ENCODE assay signal across 8 cellular contexts in genomic region chr7:5177060-5177459, GRCh38. TPM values are rescaled to one million over a fixed set of nuclear protein-coding genes. Genes with fewer than 3 reads are reported as not detected.
DNase-seq lines count a peak whose midpoint lies in the region; ATAC-seq and TF ChIP-seq lines count a peak whose summit lies in the region.

No MANE protein-coding gene starts in this region.

- peak overlapping the region; percentile 60 for H3K4me2 ChIP-seq in PC-3 (ENCODE audit: low read length)

- no peaks in the 10 kb centered on the region for H3K27me3 ChIP-seq in PC-3 (ENCODE audit: low read length)

- intact Hi-C loops in PC-3 (cut with micrococcal nuclease): no loop called here

- no peak for TF ChIP-seq CTCF in PC-3 (conservative IDR thresholded peaks at IDR 0.05; ENCODE audit: low read depth, low read length)
- no peak for TF ChIP-seq CTCF in fibroblast of pulmonary artery (IDR thresholded peaks at IDR 0.05; ENCODE audit: low read length, missing control alignments)

- POLR2A ChIA-PET in PC-3 (lab: Charles Lee; ENCODE audit: unreplicated experiment): no interaction called here

- no TSS peak for BruUV-seq in PC-3 (replicated peaks; lab: Mats Ljungman, UMichigan)

- no peak overlapping the region for H3K9ac ChIP-seq in PC-3 (ENCODE audit: low read length)

- no peaks in the 10 kb centered on the region for H3K36me3 ChIP-seq in PC-3 (ENCODE audit: low read depth, low read length)

- no peaks in the 10 kb centered on the region for H3K9me3 ChIP-seq in PC-3 (ENCODE audit: low read length)

- H3K4me3 ChIP-seq in PC-3 (ENCODE audit: low read length): no peak overlapping the region
- no peak overlapping the region for H3K4me3 ChIP-seq in fibroblast of pulmonary artery (replicated peaks; ENCODE audit: low read depth, low read length)

- no peaks in the 10 kb centered on the region for H3K4me1 ChIP-seq in PC-3 (ENCODE audit: insufficient read depth, low read length)

- H3K79me2 ChIP-seq in PC-3 (ENCODE audit: low read length): no peaks in the 10 kb centered on the region

- CTCF ChIA-PET in PC-3 (lab: Charles Lee): no interaction called here

- no peaks in the 10 kb centered on the region for H3F3A ChIP-seq in PC-3 (ENCODE audit: low read length, unreplicated experiment)

- DNase-seq in GM03348 (ENCODE audit: low spot score) (peak; percentile 52), PC-3 (peak; percentile 60), fibroblast of pulmonary artery (ENCODE audit: low read depth) (peak; percentile 89), retina (peak; percentile 13), NAMALWA (ENCODE audit: low spot score) (no peak)
- DNase-seq in activated CD4-positive, CD25-positive, alpha-beta regulatory T cell treated with anti-CD3 and anti-CD28 coated beads, Interleukin-2, amount 50 U/mL, for 72 hours: no peak
- no peak for DNase-seq in stimulated activated CD8-positive, alpha-beta memory T cell treated with anti-CD3 and anti-CD28 coated beads, Interleukin-4, amount 100 ng/mL, for 48 hours

- H3K27ac ChIP-seq in PC-3 (ENCODE audit: low read length): no peak overlapping the region

- ATAC-seq in PC-3 (peak; percentile 89), HG02642 (IDR thresholded peaks at IDR 0.05; ENCODE audit: poor library complexity, unreplicated experiment) (no peak)

- no peaks in the 10 kb centered on the region for H3K9me2 ChIP-seq in PC-3 (replicated peaks; ENCODE audit: low read length)

- no peaks in the 10 kb centered on the region for H4K20me1 ChIP-seq in PC-3 (ENCODE audit: low read length)

- peak overlapping the region; percentile 56 for H2AFZ ChIP-seq in PC-3 (ENCODE audit: low read length)

RNA-seq across cellular contexts. Expression of gene WIPI2, which starts 13.0 kb away (rescaled TPM):
- 51.5 and 59.3 TPM in 2 replicates for total RNA-seq in PC-3 (2014; rRNA removed)

Comparison
In these comparisons a context has a peak if more than half of its experiments do, and no peak if none do; other contexts are left out.
1. DNase-seq: peak in GM03348 (single experiment), PC-3 (single experiment), fibroblast of pulmonary artery (single experiment) and retina (single experiment); none in activated CD4-positive, CD25-positive, alpha-beta regulatory T cell treated with anti-CD3 and anti-CD28 coated beads, Interleukin-2, amount 50 U/mL, for 72 hours (single experiment), stimulated activated CD8-positive, alpha-beta memory T cell treated with anti-CD3 and anti-CD28 coated beads, Interleukin-4, amount 100 ng/mL, for 48 hours (single experiment) and NAMALWA (single experiment).